8 cellular contexts compared by ENCODE assay signal in genomic region chr17:489758-490329, GRCh38. TPM values are rescaled to one million over a fixed set of nuclear protein-coding genes. Genes with fewer than 3 reads are reported as not detected.
A peak's percentile ranks its signal among the peaks of the same experiment; 100 is the strongest.
DNase-seq lines count a peak whose midpoint lies in the region; ATAC-seq and TF ChIP-seq lines count a peak whose summit lies in the region.

No MANE protein-coding gene starts in this region.

- peak overlapping the region; percentile 77 for H2AFZ ChIP-seq in parathyroid adenoma

- TF ChIP-seq CTCF in fibroblast of the aortic adventitia (IDR thresholded peaks at IDR 0.05; ENCODE audit: insufficient read depth, low read length) (no peak), parathyroid adenoma (IDR thresholded peaks at IDR 0.05) (no peak)

- H3K9me3 Mint-ChIP-seq in CD4-positive, alpha-beta memory T cell = no peaks in the 10 kb centered on the region

- peak; percentile 49 for ATAC-seq in HG03175 (IDR thresholded peaks at IDR 0.05; ENCODE audit: unreplicated experiment)
- no peak for ATAC-seq in GM21723 (IDR thresholded peaks at IDR 0.05; ENCODE audit: unreplicated experiment)

- peak overlapping the region in 6 of 7 donors; percentile 59 to 98 (median 84) for H3K27ac Mint-ChIP-seq in CD4-positive, alpha-beta memory T cell

- H3K9ac ChIP-seq in parathyroid adenoma = no peak overlapping the region

- CTCF ChIA-PET in CD4-positive, alpha-beta memory T cell (lab: Charles Lee; ENCODE audit: partially characterized antibody) = interaction anchor here (0.6 to 2.8 kb wide), 2 partner anchors 73 to 78 kb away, joined by 3 to 15 read pairs; no protein-coding TSS in a partner anchor

- peak; percentile 64 to 76 (median 74) for DNase-seq in CD4-positive, alpha-beta memory T cell
- DNase-seq in activated T-cell treated with anti-CD3 and anti-CD28 coated beads for 1 hour (ENCODE audit: low read depth) = peak; percentile 39
- DNase-seq in fibroblast of the aortic adventitia (ENCODE audit: low read depth) = peak; percentile 25
- DNase-seq in SHP77 (lab: John Stamatoyannopoulos, UW) = no peak
- DNase-seq in NCI-H128 (lab: John Stamatoyannopoulos, UW; ENCODE audit: unreplicated experiment) = no peak

- H3K9me3 ChIP-seq in CD4-positive, alpha-beta memory T cell (ENCODE audit: control insufficient read depth in 1 of 2, low read length in 2 of 2) = no peaks in the 10 kb centered on the region
- no peaks in the 10 kb centered on the region for H3K9me3 ChIP-seq in parathyroid adenoma (ENCODE audit: control insufficient read depth, low read length)

- POLR2A ChIA-PET in CD4-positive, alpha-beta memory T cell (lab: Charles Lee; ENCODE audit: partially characterized antibody) = interaction anchor here (0.6 to 3.6 kb wide), 6 partner anchors 13 to 77 kb away, joined by 3 to 31 read pairs (median 4); partner anchors contain the start of gene RFLNB

- peak overlapping the region; percentile 65 for H3K27ac ChIP-seq in CD4-positive, alpha-beta memory T cell (ENCODE audit: low read depth, low read length)
- H3K27ac ChIP-seq in parathyroid adenoma = peak overlapping the region; percentile 29

- intact Hi-C loops in CD4-positive, alpha-beta memory T cell (cut with micrococcal nuclease) = no loop called here

- H3K4me1 Mint-ChIP-seq in CD4-positive, alpha-beta memory T cell = peaks cover 5 to 29% (median 7%) of the 10 kb centered on the region in 4 donors

- no peaks in the 10 kb centered on the region for H3K36me3 ChIP-seq in CD4-positive, alpha-beta memory T cell (ENCODE audit: insufficient read depth, low read length)
- no peaks in the 10 kb centered on the region for H3K36me3 ChIP-seq in parathyroid adenoma (ENCODE audit: control insufficient read depth, insufficient read depth, low read length)

- peaks cover 0 to 10% of the 10 kb centered on the region in 2 donors for H3K36me3 Mint-ChIP-seq in CD4-positive, alpha-beta memory T cell

- peaks cover 10% of the 10 kb centered on the region for H3K4me1 ChIP-seq in CD4-positive, alpha-beta memory T cell (ENCODE audit: insufficient read depth, low read length)
- peaks cover 4% of the 10 kb centered on the region for H3K4me1 ChIP-seq in parathyroid adenoma

- H3K4me2 ChIP-seq in parathyroid adenoma (ENCODE audit: low read length) = peak overlapping the region; percentile 67

- peaks cover 0 to 2% of the 10 kb centered on the region in 2 donors for H3K27me3 Mint-ChIP-seq in CD4-positive, alpha-beta memory T cell

- peak overlapping the region; percentile 63 to 81 for H3K4me3 ChIP-seq in CD4-positive, alpha-beta memory T cell (ENCODE audit: low read length in 2 of 2)
- H3K4me3 ChIP-seq in fibroblast of the aortic adventitia (ENCODE audit: low read depth, low read length) = peak overlapping the region; percentile 67
- peak overlapping the region; percentile 40 for H3K4me3 ChIP-seq in parathyroid adenoma (ENCODE audit: low read depth, low read length)

- H3K4me3 Mint-ChIP-seq in CD4-positive, alpha-beta memory T cell = peak overlapping the region; percentile 89 to 95 (median 92)

- H3K79me2 ChIP-seq in parathyroid adenoma = no peaks in the 10 kb centered on the region

- no peaks in the 10 kb centered on the region for H3K27me3 ChIP-seq in CD4-positive, alpha-beta memory T cell (ENCODE audit: insufficient read depth, low read length)
- no peaks in the 10 kb centered on the region for H3K27me3 ChIP-seq in parathyroid adenoma (ENCODE audit: control insufficient read depth, insufficient read depth, low read length)

RNA-seq across cellular contexts. Expression of gene RFLNB, which starts 44.1 kb away (rescaled TPM):
- total RNA-seq in CD4-positive, alpha-beta memory T cell = 10 to 100 TPM; 20.5 to 21.6 TPM
- 10 to 100 TPM; 19.6 to 20.4 TPM for polyA plus RNA-seq in CD4-positive, alpha-beta memory T cell
- 12.7 and 28.0 TPM in 2 replicates for total RNA-seq in fibroblast of the aortic adventitia (ENCODE audit: low replicate concordance)

Comparison
In these comparisons a context has a peak if more than half of its experiments do, and no peak if none do; other contexts are left out.
1. DNase-seq: peak in CD4-positive, alpha-beta memory T cell (5 of 5), activated T-cell treated with anti-CD3 and anti-CD28 coated beads for 1 hour (single experiment) and fibroblast of the aortic adventitia (single experiment); none in SHP77 (0 of 2) and NCI-H128 (single experiment).
2. Peak in every context shown above with its lines, with median percentiles within 50 percentile points of each other: H3K4me3 ChIP-seq.